In the genomic region with DNA sequence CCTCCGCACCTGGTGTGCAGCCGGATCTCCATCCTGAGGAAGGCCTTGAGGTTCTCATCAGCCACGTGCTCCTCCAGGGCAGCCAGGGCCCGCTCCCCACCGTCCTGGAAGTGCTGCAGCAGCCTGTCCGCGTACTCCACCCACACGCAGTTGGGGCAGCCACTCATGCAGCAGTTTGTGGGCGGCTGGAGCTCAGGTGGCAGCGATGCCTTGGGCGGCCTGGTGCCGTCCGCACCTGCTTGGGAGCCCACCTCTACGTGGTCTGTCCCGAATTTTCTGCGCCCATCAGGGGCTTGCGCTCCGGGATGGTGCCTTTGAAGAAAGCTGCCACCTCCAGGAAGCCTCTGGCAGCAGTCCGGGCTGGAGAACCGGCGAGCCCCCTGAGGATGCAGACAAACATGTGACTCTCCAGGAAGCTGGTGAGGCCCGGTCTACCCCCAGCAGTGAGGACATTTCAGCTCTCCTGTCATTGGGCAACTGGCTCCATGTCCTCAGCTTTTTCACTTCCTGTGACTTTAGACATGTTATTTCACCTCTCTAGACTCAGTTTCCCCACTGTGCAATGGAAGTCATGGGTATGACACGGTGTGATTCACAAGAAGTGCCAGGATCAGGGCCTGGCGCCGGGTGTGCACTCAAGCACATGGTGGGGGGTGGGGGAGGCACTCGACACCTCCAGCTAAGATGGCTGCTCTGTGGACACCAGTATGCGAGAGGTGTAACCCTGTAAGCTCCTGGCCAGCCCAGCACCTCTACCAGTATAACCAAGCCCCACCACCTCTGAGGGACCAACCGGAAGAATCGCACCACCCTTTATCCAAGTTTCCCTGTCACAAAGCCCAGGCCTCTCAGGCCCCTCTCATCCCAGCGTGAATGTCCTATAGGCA, we compare ENCODE assay signal across 9 cellular contexts. TPM values are rescaled to one million over a fixed set of nuclear protein-coding genes. Genes with fewer than 3 reads are reported as not detected.
DNase-seq lines count a peak whose midpoint lies in the region; ATAC-seq and TF ChIP-seq lines count a peak whose summit lies in the region.
"Had no signal": no experiment of that assay in that cellular context is flagged by ENCODE, and none has a peak within 500 bp of the region (broad histone marks: within the 10 kb centered on the region; RNA-seq: fewer than 3 reads in every experiment).

No MANE protein-coding gene starts in this region.

- H3K36me3 Mint-ChIP-seq in stimulated activated naive CD8-positive, alpha-beta T cell treated with anti-CD3 and anti-CD28 coated beads, Interleukin-15, Interleukin-2, amounts not matched to agents 100 ng/mL and 50 ng/mL, for 24 hours (ENCODE audit: low read depth): peaks cover 37% of the 10 kb centered on the region

- intact Hi-C loops in colonic mucosa (cut with DNase I): no loop called here

- peaks cover 48% of the 10 kb centered on the region for H3K4me1 Mint-ChIP-seq in stimulated activated naive CD8-positive, alpha-beta T cell treated with anti-CD3 and anti-CD28 coated beads, Interleukin-15, Interleukin-2, amounts not matched to agents 100 ng/mL and 50 ng/mL, for 24 hours (ENCODE audit: low read depth)

- 71 to 75% methylated on average over 24 to 30 of the region's 30 CpGs for WGBS in mesodermal cell (ENCODE audit: insufficient coverage in 2 of 2), 2 experiments

- peak; percentile 18 for ATAC-seq in GM18498 (IDR thresholded peaks at IDR 0.05; ENCODE audit: unreplicated experiment)

- H3K4me3 ChIP-seq in colonic mucosa: peak overlapping the region; percentile 97
- H3K4me3 ChIP-seq in mesodermal cell (ENCODE audit: extremely low read depth, insufficient read depth, low read length, poor library complexity, severe bottlenecking): peak overlapping the region; percentile 94

- H3K9me3 ChIP-seq in colonic mucosa (no peaks in the 10 kb centered on the region), mesodermal cell (ENCODE audit: control insufficient read depth, low read length) (no peaks in the 10 kb centered on the region)

- TF ChIP-seq CTCF in VCaP (conservative IDR thresholded peaks at IDR 0.05): no peak
- no peak for TF ChIP-seq CTCF in colonic mucosa (IDR thresholded peaks at IDR 0.05)

- peak overlapping the region; percentile 94 for H3K4me3 Mint-ChIP-seq in stimulated activated naive CD8-positive, alpha-beta T cell treated with anti-CD3 and anti-CD28 coated beads, Interleukin-15, Interleukin-2, amounts not matched to agents 100 ng/mL and 50 ng/mL, for 24 hours

- peak overlapping the region; percentile 96 for H3K27ac Mint-ChIP-seq in stimulated activated naive CD8-positive, alpha-beta T cell treated with anti-CD3 and anti-CD28 coated beads, Interleukin-15, Interleukin-2, amounts not matched to agents 100 ng/mL and 50 ng/mL, for 24 hours

- no peaks in the 10 kb centered on the region for H3K27me3 ChIP-seq in colonic mucosa

- peak overlapping the region; percentile 93 for H3K27ac ChIP-seq in VCaP
- peak overlapping the region; percentile 76 for H3K27ac ChIP-seq in colonic mucosa
- H3K27ac ChIP-seq in mesodermal cell (ENCODE audit: low read depth, low read length, severe bottlenecking): peak overlapping the region; percentile 79

- H3K36me3 ChIP-seq in colonic mucosa (no peaks in the 10 kb centered on the region), mesodermal cell (ENCODE audit: control insufficient read depth, insufficient read depth, low read length) (peaks cover 38% of the 10 kb centered on the region)

- no peaks in the 10 kb centered on the region for H3K9me3 Mint-ChIP-seq in stimulated activated naive CD8-positive, alpha-beta T cell treated with anti-CD3 and anti-CD28 coated beads, Interleukin-15, Interleukin-2, amounts not matched to agents 100 ng/mL and 50 ng/mL, for 24 hours

- peak overlapping the region; percentile 91 to 95 for H3K9ac ChIP-seq in colonic mucosa (ENCODE audit: low read depth in 2 of 2, low read length in 2 of 2)

- DNase-seq in HK-2 (ENCODE audit: unreplicated experiment): peak; percentile 77
- peak; percentile 36 for DNase-seq in colonic mucosa
- no peak for DNase-seq in DMS153 treated with DMSO at 0.1 percent for 48 hours (lab: John Stamatoyannopoulos, UW; ENCODE audit: unreplicated experiment)
- DNase-seq in NCI-H1048 (lab: John Stamatoyannopoulos, UW): no peak

- peaks cover 16% of the 10 kb centered on the region for H3K4me1 ChIP-seq in colonic mucosa
- peaks cover 14% of the 10 kb centered on the region for H3K4me1 ChIP-seq in mesodermal cell (ENCODE audit: control insufficient read depth, insufficient read depth, low read length, poor library complexity, severe bottlenecking)

- H3K27me3 Mint-ChIP-seq in stimulated activated naive CD8-positive, alpha-beta T cell treated with anti-CD3 and anti-CD28 coated beads, Interleukin-15, Interleukin-2, amounts not matched to agents 100 ng/mL and 50 ng/mL, for 24 hours: no peaks in the 10 kb centered on the region

RNA-seq across cellular contexts. Expression of a gene that starts 1.0 kb away (rescaled TPM):
- 10 to 100 TPM; 21.7 to 42.8 TPM for total RNA-seq in colonic mucosa
- polyA plus RNA-seq in mesodermal cell (2013, experiment 1 of 2): 32.0 TPM
- 23.7 TPM for polyA plus RNA-seq in mesodermal cell (2013, experiment 2 of 2)

RNA-seq across cellular contexts. Expression of a gene that starts 1.1 kb away (rescaled TPM):
- total RNA-seq in colonic mucosa: 10 to 100 TPM; 13.7 to 41.1 TPM
- 18.6 TPM for polyA plus RNA-seq in mesodermal cell (2013, experiment 1 of 2)
- polyA plus RNA-seq in mesodermal cell (2013, experiment 2 of 2): 17.7 TPM

RNA-seq across cellular contexts. Expression of a gene that starts 9.1 kb away (rescaled TPM):
- not detected for total RNA-seq in colonic mucosa
- 7.2 TPM for polyA plus RNA-seq in mesodermal cell (2013, experiment 1 of 2)
- polyA plus RNA-seq in mesodermal cell (2013, experiment 2 of 2): 1.9 TPM
- total RNA-seq: frontal cortex had no signal

RNA-seq across cellular contexts. Expression of a gene that starts 18.1 kb away (rescaled TPM):
- 10 to 100 TPM; 24.6 to 25.0 TPM for total RNA-seq in colonic mucosa
- 51.9 TPM for polyA plus RNA-seq in mesodermal cell (2013, experiment 1 of 2)
- 41.2 TPM for polyA plus RNA-seq in mesodermal cell (2013, experiment 2 of 2)

RNA-seq across cellular contexts. Expression of a gene that starts 18.4 kb away (rescaled TPM):
- 100 to 1,000 TPM in 1 of 2 donors, 10 to 100 TPM in 1; 75.2 to 131 TPM for total RNA-seq in colonic mucosa
- 117 TPM for polyA plus RNA-seq in mesodermal cell (2013, experiment 1 of 2)
- polyA plus RNA-seq in mesodermal cell (2013, experiment 2 of 2): 80.5 TPM

Comparison
In these comparisons a context has a peak if more than half of its experiments do, and no peak if none do; other contexts are left out.
1. DNase-seq: peak in HK-2 (single experiment) and colonic mucosa (single experiment); none in DMS153 treated with DMSO at 0.1 percent for 48 hours (single experiment) and NCI-H1048 (single experiment).
2. Peak in every context shown above with its lines, with median percentiles within 50 percentile points of each other: H3K27ac ChIP-seq.